17 cellular contexts compared by ENCODE assay signal in the genomic region with DNA sequence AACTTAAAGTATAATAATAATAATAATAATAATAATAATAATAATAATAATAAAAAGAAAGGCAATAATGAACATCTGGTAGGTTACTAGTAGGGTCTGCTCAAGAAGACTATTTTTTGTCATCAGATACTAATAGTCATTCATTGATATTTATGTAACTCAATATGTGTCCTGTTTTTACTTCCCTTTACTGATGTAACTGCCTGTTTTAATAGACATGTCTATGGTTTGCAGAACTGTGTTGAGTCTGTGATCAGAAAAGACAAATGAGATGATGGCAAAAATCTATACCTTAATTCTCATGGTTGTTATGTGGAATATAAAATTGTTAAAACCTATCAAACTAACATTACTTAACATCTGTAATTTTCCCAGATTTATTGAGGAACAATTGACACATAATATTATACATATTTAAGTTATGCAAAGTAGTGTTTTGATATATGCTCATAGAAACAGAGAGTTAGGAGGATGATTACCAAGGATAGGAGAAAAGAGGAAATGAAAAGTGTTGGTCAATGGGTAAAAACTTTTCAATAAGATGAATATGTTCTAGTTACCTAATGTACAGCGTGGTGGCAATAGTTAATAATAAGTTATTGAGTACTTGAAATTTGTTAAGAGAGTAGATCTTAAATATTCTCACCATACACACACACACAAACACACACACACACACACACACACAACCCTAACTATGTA.
A peak's percentile ranks its signal among the peaks of the same experiment; 100 is the strongest.
DNase-seq lines count a peak whose midpoint lies in the region; ATAC-seq lines count a peak whose summit lies in the region.
"Had no signal": no experiment of that assay in that cellular context is flagged by ENCODE, and none has a peak within 500 bp of the region (broad histone marks: within the 10 kb centered on the region; RNA-seq: fewer than 3 reads in every experiment).

No MANE protein-coding gene starts in this region.

- H3K9me3 Mint-ChIP-seq in T-cell = peaks cover 0 to 3% (median 0%) of the 10 kb centered on the region in 3 donors
- H3K9me3 Mint-ChIP-seq: activated CD4-positive, alpha-beta memory T cell treated with anti-CD3 and anti-CD28 coated beads, Interleukin-2, amount 10 ng/mL, durations not matched to agents 7 days and 5 days; nephron progenitor cell had no signal

- DNase-seq in NCI-H2227 (lab: John Stamatoyannopoulos, UW; ENCODE audit: unreplicated experiment) (no peak), NCI-H446 treated with DMSO at 0.1 percent for 48 hours (lab: John Stamatoyannopoulos, UW) (no peak), T-cell (no peak), NCI-H2081 (lab: John Stamatoyannopoulos, UW) (no peak)
- DNase-seq: activated CD4-positive, alpha-beta memory T cell treated with anti-CD3 and anti-CD28 coated beads, Interleukin-2, amount 10 ng/mL, durations not matched to agents 7 days and 5 days; anterior cingulate cortex; Caco-2; cortex of kidney; esophagus squamous epithelium; NCI-H1930; nephron progenitor cell; upper lobe of left lung had no signal

- no peak overlapping the region for H3K4me3 Mint-ChIP-seq in T-cell
- H3K4me3 Mint-ChIP-seq: activated CD4-positive, alpha-beta memory T cell treated with anti-CD3 and anti-CD28 coated beads, Interleukin-2, amount 10 ng/mL, durations not matched to agents 7 days and 5 days; activated T-helper 17 cell treated with anti-CD3 and anti-CD28 coated beads, Interleukin-2, amount 50 U/mL, for 72 hours; nephron progenitor cell had no signal

- POLR2A ChIA-PET in T-cell (lab: Charles Lee) = no interaction called here

- no peaks in the 10 kb centered on the region for H3K4me1 Mint-ChIP-seq in T-cell
- H3K4me1 Mint-ChIP-seq: activated CD4-positive, alpha-beta memory T cell treated with anti-CD3 and anti-CD28 coated beads, Interleukin-2, amount 10 ng/mL, durations not matched to agents 7 days and 5 days; activated T-helper 17 cell treated with anti-CD3 and anti-CD28 coated beads, Interleukin-2, amount 50 U/mL, for 72 hours; nephron progenitor cell had no signal

- CTCF ChIA-PET in T-cell (lab: Charles Lee) = no interaction called here

- ATAC-seq in GM18519 (IDR thresholded peaks at IDR 0.05; ENCODE audit: low FRiP score, unreplicated experiment) = peak; percentile 83
- peak; percentile 72 for ATAC-seq in GM21360 (IDR thresholded peaks at IDR 0.05; ENCODE audit: unreplicated experiment)
- peak; percentile 84 for ATAC-seq in HG02840 (IDR thresholded peaks at IDR 0.05; ENCODE audit: low FRiP score, unreplicated experiment)
- ATAC-seq in HG03378 (IDR thresholded peaks at IDR 0.05; ENCODE audit: unreplicated experiment) = peak; percentile 96
- ATAC-seq in T-cell (replicated peaks in 1 of 4) = no peak
- ATAC-seq: activated T-helper 17 cell treated with anti-CD3 and anti-CD28 coated beads, Interleukin-2, amount 50 U/mL, for 72 hours had no signal

- no peaks in the 10 kb centered on the region for H3K36me3 Mint-ChIP-seq in T-cell

- H3K27me3 Mint-ChIP-seq in T-cell = no peaks in the 10 kb centered on the region
- H3K27me3 Mint-ChIP-seq: activated CD4-positive, alpha-beta memory T cell treated with anti-CD3 and anti-CD28 coated beads, Interleukin-2, amount 10 ng/mL, durations not matched to agents 7 days and 5 days; activated T-helper 17 cell treated with anti-CD3 and anti-CD28 coated beads, Interleukin-2, amount 50 U/mL, for 72 hours had no signal

- H3K27ac Mint-ChIP-seq in T-cell = no peak overlapping the region
- H3K27ac Mint-ChIP-seq: activated CD4-positive, alpha-beta memory T cell treated with anti-CD3 and anti-CD28 coated beads, Interleukin-2, amount 10 ng/mL, durations not matched to agents 7 days and 5 days; activated T-helper 17 cell treated with anti-CD3 and anti-CD28 coated beads, Interleukin-2, amount 50 U/mL, for 72 hours; nephron progenitor cell had no signal

Comparison
In these comparisons a context has a peak if more than half of its experiments do, and no peak if none do; other contexts are left out.
1. ATAC-seq: peak in GM18519 (single experiment), GM21360 (single experiment), HG02840 (single experiment) and HG03378 (single experiment); none in T-cell (0 of 4).